Comparison of ENCODE assay signal across 1 cellular context in the genomic region with DNA sequence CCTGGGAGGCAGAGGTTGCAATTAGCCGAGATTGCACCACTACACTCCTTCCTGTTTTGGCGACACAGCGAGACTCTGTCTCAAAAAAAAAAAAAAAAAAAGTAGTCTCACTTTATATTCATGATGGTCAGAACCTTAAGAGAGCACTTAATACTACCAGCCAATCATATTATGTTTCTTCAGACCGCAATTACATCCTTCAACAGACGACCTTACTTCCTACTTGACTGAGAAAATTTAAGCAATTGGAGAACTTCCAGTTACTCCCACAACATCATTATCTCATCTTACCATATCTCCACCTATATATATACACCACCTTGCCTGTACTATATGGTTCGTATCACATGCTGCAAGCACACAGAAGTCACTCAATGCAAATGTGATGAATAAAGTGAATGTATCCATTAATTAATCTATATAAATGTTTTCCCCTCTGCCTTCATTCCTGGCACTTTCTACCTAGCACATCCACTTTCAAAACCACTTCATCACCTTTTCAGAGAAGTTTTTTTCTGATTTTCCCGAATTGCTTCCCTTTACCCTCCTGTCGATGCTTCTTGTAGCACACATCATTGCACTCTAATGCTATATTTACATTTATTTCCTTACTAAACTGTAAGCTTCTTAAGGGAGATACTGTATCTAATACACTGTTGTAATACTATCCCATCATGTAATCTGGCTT.
TF ChIP-seq lines count a peak whose summit lies in the region.

No MANE protein-coding gene starts in this region.

TF ChIP-seq in K562, 482 proteins besides CTCF, POLR2A, EP300 and RAD21 (continues in another document):
- TF ChIP-seq PHB2 (IDR thresholded peaks at IDR 0.05; ENCODE audit: low read depth) = 0 out of 2 replicates have a peak, but pooled peaks have one; percentile 11
- TF ChIP-seq, protein P1, sequence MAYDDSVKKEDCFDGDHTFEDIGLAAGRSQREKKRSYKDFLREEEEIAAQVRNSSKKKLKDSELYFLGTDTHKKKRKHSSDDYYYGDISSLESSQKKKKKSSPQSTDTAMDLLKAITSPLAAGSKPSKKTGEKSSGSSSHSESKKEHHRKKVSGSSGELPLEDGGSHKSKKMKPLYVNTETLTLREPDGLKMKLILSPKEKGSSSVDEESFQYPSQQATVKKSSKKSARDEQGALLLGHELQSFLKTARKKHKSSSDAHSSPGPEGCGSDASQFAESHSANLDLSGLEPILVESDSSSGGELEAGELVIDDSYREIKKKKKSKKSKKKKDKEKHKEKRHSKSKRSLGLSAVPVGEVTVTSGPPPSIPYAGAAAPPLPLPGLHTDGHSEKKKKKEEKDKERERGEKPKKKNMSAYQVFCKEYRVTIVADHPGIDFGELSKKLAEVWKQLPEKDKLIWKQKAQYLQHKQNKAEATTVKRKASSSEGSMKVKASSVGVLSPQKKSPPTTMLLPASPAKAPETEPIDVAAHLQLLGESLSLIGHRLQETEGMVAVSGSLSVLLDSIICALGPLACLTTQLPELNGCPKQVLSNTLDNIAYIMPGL (CRISPR knock-in tag; IDR thresholded peaks at IDR 0.05) = 0 out of 2 replicates have a peak, but pooled peaks have one; percentile 36
- TF ChIP-seq, protein P2, sequence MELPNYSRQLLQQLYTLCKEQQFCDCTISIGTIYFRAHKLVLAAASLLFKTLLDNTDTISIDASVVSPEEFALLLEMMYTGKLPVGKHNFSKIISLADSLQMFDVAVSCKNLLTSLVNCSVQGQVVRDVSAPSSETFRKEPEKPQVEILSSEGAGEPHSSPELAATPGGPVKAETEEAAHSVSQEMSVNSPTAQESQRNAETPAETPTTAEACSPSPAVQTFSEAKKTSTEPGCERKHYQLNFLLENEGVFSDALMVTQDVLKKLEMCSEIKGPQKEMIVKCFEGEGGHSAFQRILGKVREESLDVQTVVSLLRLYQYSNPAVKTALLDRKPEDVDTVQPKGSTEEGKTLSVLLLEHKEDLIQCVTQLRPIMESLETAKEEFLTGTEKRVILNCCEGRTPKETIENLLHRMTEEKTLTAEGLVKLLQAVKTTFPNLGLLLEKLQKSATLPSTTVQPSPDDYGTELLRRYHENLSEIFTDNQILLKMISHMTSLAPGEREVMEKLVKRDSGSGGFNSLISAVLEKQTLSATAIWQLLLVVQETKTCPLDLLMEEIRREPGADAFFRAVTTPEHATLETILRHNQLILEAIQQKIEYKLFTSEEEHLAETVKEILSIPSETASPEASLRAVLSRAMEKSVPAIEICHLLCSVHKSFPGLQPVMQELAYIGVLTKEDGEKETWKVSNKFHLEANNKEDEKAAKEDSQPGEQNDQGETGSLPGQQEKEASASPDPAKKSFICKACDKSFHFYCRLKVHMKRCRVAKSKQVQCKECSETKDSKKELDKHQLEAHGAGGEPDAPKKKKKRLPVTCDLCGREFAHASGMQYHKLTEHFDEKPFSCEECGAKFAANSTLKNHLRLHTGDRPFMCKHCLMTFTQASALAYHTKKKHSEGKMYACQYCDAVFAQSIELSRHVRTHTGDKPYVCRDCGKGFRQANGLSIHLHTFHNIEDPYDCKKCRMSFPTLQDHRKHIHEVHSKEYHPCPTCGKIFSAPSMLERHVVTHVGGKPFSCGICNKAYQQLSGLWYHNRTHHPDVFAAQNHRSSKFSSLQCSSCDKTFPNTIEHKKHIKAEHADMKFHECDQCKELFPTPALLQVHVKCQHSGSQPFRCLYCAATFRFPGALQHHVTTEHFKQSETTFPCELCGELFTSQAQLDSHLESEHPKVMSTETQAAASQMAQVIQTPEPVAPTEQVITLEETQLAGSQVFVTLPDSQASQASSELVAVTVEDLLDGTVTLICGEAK (IDR thresholded peaks at IDR 0.05) = peak; percentile 40; the same call in 1 of the 2 replicates
- TF ChIP-seq, protein P2 (CRISPR knock-in tag; IDR thresholded peaks at IDR 0.05) = no peak
- 0 out of 2 replicates have a peak, but pooled peaks have one; percentile 17 for TF ChIP-seq JUND (IDR thresholded peaks at IDR 0.05; ENCODE audit: borderline replicate concordance, low read depth, low read length)
- no peak for TF ChIP-seq JUND (tag; IDR thresholded peaks at IDR 0.05; ENCODE audit: borderline replicate concordance, low read depth, low read length)
- TF ChIP-seq, protein P3, sequence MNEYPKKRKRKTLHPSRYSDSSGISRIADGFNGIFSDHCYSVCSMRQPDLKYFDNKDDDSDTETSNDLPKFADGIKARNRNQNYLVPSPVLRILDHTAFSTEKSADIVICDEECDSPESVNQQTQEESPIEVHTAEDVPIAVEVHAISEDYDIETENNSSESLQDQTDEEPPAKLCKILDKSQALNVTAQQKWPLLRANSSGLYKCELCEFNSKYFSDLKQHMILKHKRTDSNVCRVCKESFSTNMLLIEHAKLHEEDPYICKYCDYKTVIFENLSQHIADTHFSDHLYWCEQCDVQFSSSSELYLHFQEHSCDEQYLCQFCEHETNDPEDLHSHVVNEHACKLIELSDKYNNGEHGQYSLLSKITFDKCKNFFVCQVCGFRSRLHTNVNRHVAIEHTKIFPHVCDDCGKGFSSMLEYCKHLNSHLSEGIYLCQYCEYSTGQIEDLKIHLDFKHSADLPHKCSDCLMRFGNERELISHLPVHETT (CRISPR knock-in tag; conservative IDR thresholded peaks at IDR 0.05 in 1 of 2, IDR thresholded peaks at IDR 0.05 in 1 of 2) = no peak
- TF ChIP-seq ZNF431 (CRISPR knock-in tag; IDR thresholded peaks at IDR 0.05) = no peak
- 0 out of 2 replicates have a peak, but pooled peaks have one; percentile 11 for TF ChIP-seq MTA2 (IDR thresholded peaks at IDR 0.05; ENCODE audit: low read depth)
- TF ChIP-seq CSDE1 (IDR thresholded peaks at IDR 0.05) = 0 out of 4 replicates have a peak, but pooled peaks of 1 of the 2 experiments have one; percentile 10
- TF ChIP-seq CHD4 (IDR thresholded peaks at IDR 0.05; ENCODE audit: insufficient read depth, insufficient replicate concordance, low read depth, low read length, poor library complexity, severe bottlenecking) = peak; percentile 19
- no peak for TF ChIP-seq CCAR2 (IDR thresholded peaks at IDR 0.05; ENCODE audit: low read depth, low read length)
- TF ChIP-seq ZFP30 (CRISPR knock-in tag; IDR thresholded peaks at IDR 0.05; ENCODE audit: borderline replicate concordance) = 0 out of 2 replicates have a peak, but pooled peaks have one; percentile 33
- TF ChIP-seq TRIM24 (IDR thresholded peaks at IDR 0.05) = no peak
- TF ChIP-seq TEAD4 (IDR thresholded peaks at IDR 0.05; ENCODE audit: low read length) = 0 out of 2 replicates have a peak, but pooled peaks have one; percentile 19
- no peak for TF ChIP-seq TEAD4 (CRISPR knock-in tag; IDR thresholded peaks at IDR 0.05; ENCODE audit: borderline replicate concordance)
- TF ChIP-seq BRD9 (IDR thresholded peaks at IDR 0.05; ENCODE audit: low read depth, partially characterized antibody) = no peak
- peak; percentile 26 for TF ChIP-seq SMAD4 (CRISPR knock-in tag; conservative IDR thresholded peaks at IDR 0.05)
- TF ChIP-seq ZKSCAN8 (CRISPR knock-in tag; IDR thresholded peaks at IDR 0.05) = 0 out of 2 replicates have a peak, but pooled peaks have one; percentile 18
- no peak for TF ChIP-seq CEBPG (CRISPR knock-in tag; IDR thresholded peaks at IDR 0.05)
- TF ChIP-seq CEBPG (tag; conservative IDR thresholded peaks at IDR 0.05 in 1 of 2, IDR thresholded peaks at IDR 0.05 in 1 of 2) = peak in 1 of 2 experiments; percentile 7; a peak in 1 of 4 replicates
- TF ChIP-seq, protein P4, sequence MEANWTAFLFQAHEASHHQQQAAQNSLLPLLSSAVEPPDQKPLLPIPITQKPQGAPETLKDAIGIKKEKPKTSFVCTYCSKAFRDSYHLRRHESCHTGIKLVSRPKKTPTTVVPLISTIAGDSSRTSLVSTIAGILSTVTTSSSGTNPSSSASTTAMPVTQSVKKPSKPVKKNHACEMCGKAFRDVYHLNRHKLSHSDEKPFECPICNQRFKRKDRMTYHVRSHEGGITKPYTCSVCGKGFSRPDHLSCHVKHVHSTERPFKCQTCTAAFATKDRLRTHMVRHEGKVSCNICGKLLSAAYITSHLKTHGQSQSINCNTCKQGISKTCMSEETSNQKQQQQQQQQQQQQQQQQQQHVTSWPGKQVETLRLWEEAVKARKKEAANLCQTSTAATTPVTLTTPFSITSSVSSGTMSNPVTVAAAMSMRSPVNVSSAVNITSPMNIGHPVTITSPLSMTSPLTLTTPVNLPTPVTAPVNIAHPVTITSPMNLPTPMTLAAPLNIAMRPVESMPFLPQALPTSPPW (CRISPR knock-in tag; IDR thresholded peaks at IDR 0.05) = peak; percentile 3; the same call in 1 of the 2 replicates
- TF ChIP-seq, protein P5, sequence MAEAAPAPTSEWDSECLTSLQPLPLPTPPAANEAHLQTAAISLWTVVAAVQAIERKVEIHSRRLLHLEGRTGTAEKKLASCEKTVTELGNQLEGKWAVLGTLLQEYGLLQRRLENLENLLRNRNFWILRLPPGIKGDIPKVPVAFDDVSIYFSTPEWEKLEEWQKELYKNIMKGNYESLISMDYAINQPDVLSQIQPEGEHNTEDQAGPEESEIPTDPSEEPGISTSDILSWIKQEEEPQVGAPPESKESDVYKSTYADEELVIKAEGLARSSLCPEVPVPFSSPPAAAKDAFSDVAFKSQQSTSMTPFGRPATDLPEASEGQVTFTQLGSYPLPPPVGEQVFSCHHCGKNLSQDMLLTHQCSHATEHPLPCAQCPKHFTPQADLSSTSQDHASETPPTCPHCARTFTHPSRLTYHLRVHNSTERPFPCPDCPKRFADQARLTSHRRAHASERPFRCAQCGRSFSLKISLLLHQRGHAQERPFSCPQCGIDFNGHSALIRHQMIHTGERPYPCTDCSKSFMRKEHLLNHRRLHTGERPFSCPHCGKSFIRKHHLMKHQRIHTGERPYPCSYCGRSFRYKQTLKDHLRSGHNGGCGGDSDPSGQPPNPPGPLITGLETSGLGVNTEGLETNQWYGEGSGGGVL (CRISPR knock-in tag; IDR thresholded peaks at IDR 0.05) = no peak
- peak; percentile 5; the same call in 1 of the 2 replicates for TF ChIP-seq TAL1 (IDR thresholded peaks at IDR 0.05)
- TF ChIP-seq, protein P6, sequence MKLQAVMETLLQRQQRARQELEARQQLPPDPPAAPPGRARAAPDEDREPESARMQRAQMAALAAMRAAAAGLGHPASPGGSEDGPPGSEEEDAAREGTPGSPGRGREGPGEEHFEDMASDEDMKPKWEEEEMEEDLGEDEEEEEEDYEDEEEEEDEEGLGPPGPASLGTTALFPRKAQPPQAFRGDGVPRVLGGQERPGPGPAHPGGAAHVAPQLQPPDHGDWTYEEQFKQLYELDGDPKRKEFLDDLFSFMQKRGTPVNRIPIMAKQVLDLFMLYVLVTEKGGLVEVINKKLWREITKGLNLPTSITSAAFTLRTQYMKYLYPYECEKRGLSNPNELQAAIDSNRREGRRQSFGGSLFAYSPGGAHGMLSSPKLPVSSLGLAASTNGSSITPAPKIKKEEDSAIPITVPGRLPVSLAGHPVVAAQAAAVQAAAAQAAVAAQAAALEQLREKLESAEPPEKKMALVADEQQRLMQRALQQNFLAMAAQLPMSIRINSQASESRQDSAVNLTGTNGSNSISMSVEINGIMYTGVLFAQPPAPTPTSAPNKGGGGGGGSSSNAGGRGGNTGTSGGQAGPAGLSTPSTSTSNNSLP (IDR thresholded peaks at IDR 0.05; ENCODE audit: borderline replicate concordance, low read depth, low read length) = 0 out of 2 replicates have a peak, but pooled peaks have one; percentile 4
- no peak for TF ChIP-seq ZNF699 (CRISPR knock-in tag; IDR thresholded peaks at IDR 0.05; ENCODE audit: insufficient replicate concordance)
- TF ChIP-seq CEBPB (tag; IDR thresholded peaks at IDR 0.05) = peak; percentile 47; the same call in 1 of the 2 replicates
- no peak for TF ChIP-seq RBM25 (IDR thresholded peaks at IDR 0.05; ENCODE audit: low read depth, low read length, severe bottlenecking)
- peak in 1 of 2 experiments; percentile 77 for TF ChIP-seq NCOA2 (IDR thresholded peaks at IDR 0.05; ENCODE audit: partially characterized antibody in 2 of 2)
- TF ChIP-seq ZNF589 (CRISPR knock-in tag; IDR thresholded peaks at IDR 0.05; ENCODE audit: low read depth) = no peak
- peak; percentile 14; the same call in 1 of the 2 replicates for TF ChIP-seq ESRRA (IDR thresholded peaks at IDR 0.05; ENCODE audit: borderline replicate concordance, low read depth)
